Comparison of ENCODE assay signal across 9 cellular contexts in genomic region chr1:185917646-185918045, GRCh38.
A peak's percentile ranks its signal among the peaks of the same experiment; 100 is the strongest.
DNase-seq lines count a peak whose midpoint lies in the region; TF ChIP-seq lines count a peak whose summit lies in the region.
"Had no signal": no experiment of that assay in that cellular context is flagged by ENCODE, and none has a peak within 500 bp of the region (broad histone marks: within the 10 kb centered on the region; RNA-seq: fewer than 3 reads in every experiment).

No MANE protein-coding gene starts in this region.

- H3K36me3 ChIP-seq in HEK293 (ENCODE audit: control insufficient read depth in 2 of 2, insufficient read depth in 1 of 2, low read length in 2 of 2) = no peaks in the 10 kb centered on the region

- CTCF ChIA-PET in HEK293 (lab: Yijun Ruan, JAX) = interaction anchor here (0.8 kb wide), 1 partner anchor 124 kb away, joined by 3 read pairs; no protein-coding TSS in a partner anchor

- H3K9me3 ChIP-seq in HEK293 (ENCODE audit: control insufficient read depth, insufficient read depth, low read depth, low read length) = no peaks in the 10 kb centered on the region

- POLR2A ChIA-PET in HEK293 (lab: Yijun Ruan, JAX) = no interaction called here

- TF ChIP-seq CTCF in HEK293 (tag by site-specific recombination; IDR thresholded peaks at IDR 0.05) = no peak

- no peak overlapping the region for H3K4me3 ChIP-seq in HEK293 (ENCODE audit: low read depth, low read length)
- H3K4me3 ChIP-seq: dorsolateral prefrontal cortex had no signal

- H3K4me1 ChIP-seq in HEK293 (ENCODE audit: control insufficient read depth, insufficient read depth, low read length) = no peaks in the 10 kb centered on the region

- H3K27ac ChIP-seq in HEK293 (ENCODE audit: extremely low read depth, low read depth, low read length) (no peak overlapping the region), substantia nigra (ENCODE audit: low read depth, low read length, poor library complexity, severe bottlenecking) (no peak overlapping the region)
- H3K27ac ChIP-seq: dorsolateral prefrontal cortex had no signal

- DNase-seq in RPMI7951 (ENCODE audit: low read depth) (peak; percentile 53), fibroblast of gingiva (ENCODE audit: low read depth) (peak; percentile 56), pulmonary artery endothelial cell (ENCODE audit: low read depth, low spot score) (peak; percentile 11), cortex of kidney (lab: John Stamatoyannopoulos, UW) (no peak), substantia nigra (lab: John Stamatoyannopoulos, UW) (no peak)
- no peak for DNase-seq in stimulated activated CD4-positive, alpha-beta T cell treated with anti-CD3 and anti-CD28 coated beads, Interleukin-4, amount 100 ng/mL, for 1 hour
- DNase-seq: dorsolateral prefrontal cortex, NCI-H1092 treated with DMSO at 0.1 percent for 48 hours had no signal

TF ChIP-seq in HEK293, 187 proteins besides CTCF, POLR2A, EP300 and RAD21:
- no peak for TF ChIP-seq ZBTB7A (tag by site-specific recombination; IDR thresholded peaks at IDR 0.05; ENCODE audit: low read depth)
- TF ChIP-seq ZNF112 (tag by site-specific recombination; IDR thresholded peaks at IDR 0.05) = no peak
- no peak for TF ChIP-seq KLF7 (tag by site-specific recombination; IDR thresholded peaks at IDR 0.05; ENCODE audit: borderline replicate concordance)
- TF ChIP-seq ZNF114 (tag by site-specific recombination; IDR thresholded peaks at IDR 0.05) = no peak
- no peak for TF ChIP-seq MEIS1 (CRISPR knock-in tag; IDR thresholded peaks at IDR 0.05; ENCODE audit: borderline replicate concordance)
- TF ChIP-seq, protein P1, sequence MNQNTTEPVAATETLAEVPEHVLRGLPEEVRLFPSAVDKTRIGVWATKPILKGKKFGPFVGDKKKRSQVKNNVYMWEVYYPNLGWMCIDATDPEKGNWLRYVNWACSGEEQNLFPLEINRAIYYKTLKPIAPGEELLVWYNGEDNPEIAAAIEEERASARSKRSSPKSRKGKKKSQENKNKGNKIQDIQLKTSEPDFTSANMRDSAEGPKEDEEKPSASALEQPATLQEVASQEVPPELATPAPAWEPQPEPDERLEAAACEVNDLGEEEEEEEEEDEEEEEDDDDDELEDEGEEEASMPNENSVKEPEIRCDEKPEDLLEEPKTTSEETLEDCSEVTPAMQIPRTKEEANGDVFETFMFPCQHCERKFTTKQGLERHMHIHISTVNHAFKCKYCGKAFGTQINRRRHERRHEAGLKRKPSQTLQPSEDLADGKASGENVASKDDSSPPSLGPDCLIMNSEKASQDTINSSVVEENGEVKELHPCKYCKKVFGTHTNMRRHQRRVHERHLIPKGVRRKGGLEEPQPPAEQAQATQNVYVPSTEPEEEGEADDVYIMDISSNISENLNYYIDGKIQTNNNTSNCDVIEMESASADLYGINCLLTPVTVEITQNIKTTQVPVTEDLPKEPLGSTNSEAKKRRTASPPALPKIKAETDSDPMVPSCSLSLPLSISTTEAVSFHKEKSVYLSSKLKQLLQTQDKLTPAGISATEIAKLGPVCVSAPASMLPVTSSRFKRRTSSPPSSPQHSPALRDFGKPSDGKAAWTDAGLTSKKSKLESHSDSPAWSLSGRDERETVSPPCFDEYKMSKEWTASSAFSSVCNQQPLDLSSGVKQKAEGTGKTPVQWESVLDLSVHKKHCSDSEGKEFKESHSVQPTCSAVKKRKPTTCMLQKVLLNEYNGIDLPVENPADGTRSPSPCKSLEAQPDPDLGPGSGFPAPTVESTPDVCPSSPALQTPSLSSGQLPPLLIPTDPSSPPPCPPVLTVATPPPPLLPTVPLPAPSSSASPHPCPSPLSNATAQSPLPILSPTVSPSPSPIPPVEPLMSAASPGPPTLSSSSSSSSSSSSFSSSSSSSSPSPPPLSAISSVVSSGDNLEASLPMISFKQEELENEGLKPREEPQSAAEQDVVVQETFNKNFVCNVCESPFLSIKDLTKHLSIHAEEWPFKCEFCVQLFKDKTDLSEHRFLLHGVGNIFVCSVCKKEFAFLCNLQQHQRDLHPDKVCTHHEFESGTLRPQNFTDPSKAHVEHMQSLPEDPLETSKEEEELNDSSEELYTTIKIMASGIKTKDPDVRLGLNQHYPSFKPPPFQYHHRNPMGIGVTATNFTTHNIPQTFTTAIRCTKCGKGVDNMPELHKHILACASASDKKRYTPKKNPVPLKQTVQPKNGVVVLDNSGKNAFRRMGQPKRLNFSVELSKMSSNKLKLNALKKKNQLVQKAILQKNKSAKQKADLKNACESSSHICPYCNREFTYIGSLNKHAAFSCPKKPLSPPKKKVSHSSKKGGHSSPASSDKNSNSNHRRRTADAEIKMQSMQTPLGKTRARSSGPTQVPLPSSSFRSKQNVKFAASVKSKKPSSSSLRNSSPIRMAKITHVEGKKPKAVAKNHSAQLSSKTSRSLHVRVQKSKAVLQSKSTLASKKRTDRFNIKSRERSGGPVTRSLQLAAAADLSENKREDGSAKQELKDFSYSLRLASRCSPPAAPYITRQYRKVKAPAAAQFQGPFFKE (tag by site-specific recombination; IDR thresholded peaks at IDR 0.05; ENCODE audit: borderline replicate concordance) = no peak
- TF ChIP-seq REST (tag by site-specific recombination; IDR thresholded peaks at IDR 0.05) = peak; percentile 96
- TF ChIP-seq ZNF664 (tag by site-specific recombination; IDR thresholded peaks at IDR 0.05) = no peak
- TF ChIP-seq, protein P2, sequence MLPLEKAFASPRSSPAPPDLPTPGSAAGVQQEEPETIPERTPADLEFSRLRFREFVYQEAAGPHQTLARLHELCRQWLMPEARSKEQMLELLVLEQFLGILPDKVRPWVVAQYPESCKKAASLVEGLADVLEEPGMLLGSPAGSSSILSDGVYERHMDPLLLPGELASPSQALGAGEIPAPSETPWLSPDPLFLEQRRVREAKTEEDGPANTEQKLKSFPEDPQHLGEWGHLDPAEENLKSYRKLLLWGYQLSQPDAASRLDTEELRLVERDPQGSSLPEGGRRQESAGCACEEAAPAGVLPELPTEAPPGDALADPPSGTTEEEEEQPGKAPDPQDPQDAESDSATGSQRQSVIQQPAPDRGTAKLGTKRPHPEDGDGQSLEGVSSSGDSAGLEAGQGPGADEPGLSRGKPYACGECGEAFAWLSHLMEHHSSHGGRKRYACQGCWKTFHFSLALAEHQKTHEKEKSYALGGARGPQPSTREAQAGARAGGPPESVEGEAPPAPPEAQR (tag by site-specific recombination; IDR thresholded peaks at IDR 0.05) = no peak

Comparison
In these comparisons a context has a peak if more than half of its experiments do, and no peak if none do; other contexts are left out.
1. DNase-seq: peak in RPMI7951 (single experiment), fibroblast of gingiva (single experiment) and pulmonary artery endothelial cell (single experiment); none in stimulated activated CD4-positive, alpha-beta T cell treated with anti-CD3 and anti-CD28 coated beads, Interleukin-4, amount 100 ng/mL, for 1 hour (single experiment), cortex of kidney (single experiment) and substantia nigra (0 of 49).